ENCODE assay signal across 18 cellular contexts in genomic region chr2:159998236-159998635, GRCh38.
"Had no signal": no experiment of that assay in that cellular context is flagged by ENCODE, and none has a peak within 500 bp of the region (broad histone marks: within the 10 kb centered on the region; RNA-seq: fewer than 3 reads in every experiment).

No MANE protein-coding gene starts in this region.

- H3K27ac ChIP-seq: colonic mucosa, foreskin keratinocyte, stomach had no signal

- H3K9me3 ChIP-seq: colonic mucosa, stomach, thoracic aorta, uterus had no signal

- DNase-seq: colonic mucosa; effector CD4-positive, alpha-beta T cell; endodermal cell; erythroblast; foreskin keratinocyte; head of caudate nucleus; hippocampal formation; kidney glomerular epithelial cell; nephron progenitor cell; posterior cingulate gyrus; stimulated activated CD4-positive, alpha-beta T cell treated with anti-CD3 and anti-CD28 coated beads, Interleukin-12 subunit alpha, Interleukin-12 subunit beta, amount 100 ng/mL, for 4 hours; stimulated activated naive CD4-positive, alpha-beta T cell; stomach; substantia nigra; uterus had no signal

- ATAC-seq: sciatic nerve had no signal

- H3K4me3 ChIP-seq: colonic mucosa, stomach, thoracic aorta, uterus had no signal

- H3K36me3 ChIP-seq: colonic mucosa, stomach, thoracic aorta, uterus had no signal

- H3K9me3 Mint-ChIP-seq: type B pancreatic cell had no signal

- H3K4me1 Mint-ChIP-seq: endodermal cell, nephron progenitor cell had no signal

- H3K27ac Mint-ChIP-seq: endodermal cell, nephron progenitor cell, type B pancreatic cell had no signal

- H3K27me3 ChIP-seq: colonic mucosa, foreskin keratinocyte, stomach, uterus had no signal

- H3K4me3 Mint-ChIP-seq: endodermal cell, nephron progenitor cell, type B pancreatic cell had no signal

- H3K4me1 ChIP-seq: colonic mucosa, foreskin keratinocyte, stomach, uterus had no signal
